ENCODE assay signal across 18 cellular contexts in genomic region chr22:24240381-24240780, GRCh38. TPM values are rescaled to one million over a fixed set of nuclear protein-coding genes. Genes with fewer than 3 reads are reported as not detected.
"Had no signal": no experiment of that assay in that cellular context is flagged by ENCODE, and none has a peak within 500 bp of the region (broad histone marks: within the 10 kb centered on the region; RNA-seq: fewer than 3 reads in every experiment).

No MANE protein-coding gene starts in this region.

- H3K27ac Mint-ChIP-seq: activated naive CD4-positive, alpha-beta T cell treated with anti-CD3 and anti-CD28 coated beads for 36 hours; activated T-helper 17 cell treated with anti-CD3 and anti-CD28 coated beads, Interleukin-2, amount 50 U/mL, for 72 hours; mesothelial cell of epicardium; neural progenitor cell; stimulated activated memory B cell treated with anti-CD40 and anti-IgM and Interleukin-4, amounts not matched to agents 10 μg/mL and 1 μg/mL and 100 μg/mL, for 72 hours had no signal

- H3K27me3 Mint-ChIP-seq: activated T-helper 17 cell treated with anti-CD3 and anti-CD28 coated beads, Interleukin-2, amount 50 U/mL, for 72 hours; brain; stimulated activated memory B cell treated with anti-CD40 and anti-IgM and Interleukin-4, amounts not matched to agents 10 μg/mL and 1 μg/mL and 100 μg/mL, for 72 hours; T-cell had no signal

- ATAC-seq: activated T-helper 17 cell treated with anti-CD3 and anti-CD28 coated beads, Interleukin-2, amount 50 U/mL, for 72 hours; lower lobe of right lung; stimulated activated memory B cell treated with anti-CD40 and anti-IgM and Interleukin-4, amounts not matched to agents 10 μg/mL and 1 μg/mL and 100 μg/mL, for 72 hours; T-cell had no signal

- H3K9ac ChIP-seq: neural progenitor cell had no signal

- H3K27me3 ChIP-seq: neural progenitor cell, ovary, sigmoid colon, thyroid gland had no signal

- H3K4me2 ChIP-seq: neural progenitor cell had no signal

- H3K36me3 Mint-ChIP-seq: brain; mesothelial cell of epicardium; neural progenitor cell; stimulated activated memory B cell treated with anti-CD40 and anti-IgM and Interleukin-4, amounts not matched to agents 10 μg/mL and 1 μg/mL and 100 μg/mL, for 72 hours; T-cell had no signal

- H3K36me3 ChIP-seq: lower lobe of right lung, neural progenitor cell, ovary, sigmoid colon, thyroid gland had no signal

- H3K4me3 ChIP-seq: lower lobe of right lung, neural progenitor cell, ovary, sigmoid colon, SK-N-MC, thyroid gland had no signal

- H3K4me3 Mint-ChIP-seq: activated naive CD4-positive, alpha-beta T cell treated with anti-CD3 and anti-CD28 coated beads for 36 hours; activated T-helper 17 cell treated with anti-CD3 and anti-CD28 coated beads, Interleukin-2, amount 50 U/mL, for 72 hours; brain; mesothelial cell of epicardium; neural progenitor cell; stimulated activated memory B cell treated with anti-CD40 and anti-IgM and Interleukin-4, amounts not matched to agents 10 μg/mL and 1 μg/mL and 100 μg/mL, for 72 hours had no signal

- H3K9me3 Mint-ChIP-seq: activated naive CD4-positive, alpha-beta T cell treated with anti-CD3 and anti-CD28 coated beads for 36 hours; activated T-helper 17 cell treated with anti-CD3 and anti-CD28 coated beads, Interleukin-2, amount 50 U/mL, for 72 hours; mesothelial cell of epicardium; neural progenitor cell; stimulated activated memory B cell treated with anti-CD40 and anti-IgM and Interleukin-4, amounts not matched to agents 10 μg/mL and 1 μg/mL and 100 μg/mL, for 72 hours; T-cell had no signal

- H3K27ac ChIP-seq: lower lobe of right lung, neural progenitor cell, ovary, sigmoid colon, SK-N-MC had no signal

- DNase-seq: activated CD4-positive, alpha-beta T cell treated with anti-CD3 and anti-CD28 coated beads for 4 hours; activated naive CD4-positive, alpha-beta T cell treated with anti-CD3 and anti-CD28 coated beads for 36 hours; activated T-cell treated with anti-CD3 and anti-CD28 coated beads for 4 hours; cerebellar nuclear complex; hypothalamus; kidney glomerular epithelial cell; lower lobe of right lung; ovary; sigmoid colon; stimulated activated CD4-positive, alpha-beta T cell treated with anti-CD3 and anti-CD28 coated beads, Interleukin-2, amount 100 ng/mL, for 48 hours; T-cell; thyroid gland had no signal

- H2AFZ ChIP-seq: neural progenitor cell had no signal

- H3K9me3 ChIP-seq: lower lobe of right lung, ovary, sigmoid colon, thyroid gland had no signal

RNA-seq across cellular contexts. Expression of gene GGT5, which starts 4.5 kb away (rescaled TPM):
- total RNA-seq: activated naive CD4-positive, alpha-beta T cell treated with anti-CD3 and anti-CD28 coated beads for 36 hours had no signal
